Comparison of ENCODE assay signal across 1 cellular context in genomic region chr17:66207936-66208335, GRCh38.
TF ChIP-seq lines count a peak whose summit lies in the region.

No MANE protein-coding gene starts in this region.

TF ChIP-seq in HepG2, 621 proteins besides CTCF, POLR2A, EP300 and RAD21 (continued from another document):
- TF ChIP-seq ZBTB49 (CRISPR knock-in tag; IDR thresholded peaks at IDR 0.05; ENCODE audit: borderline replicate concordance) (no peak), ZNF446 (CRISPR knock-in tag; IDR thresholded peaks at IDR 0.05) (no peak), SOX13 (IDR thresholded peaks at IDR 0.05) (no peak), SOX13 (CRISPR knock-in tag; conservative IDR thresholded peaks at IDR 0.05 in 1 of 2, IDR thresholded peaks at IDR 0.05 in 1 of 2) (no peak), HNF4G (IDR thresholded peaks at IDR 0.05; ENCODE audit: borderline replicate concordance, low read depth, low read length) (no peak), HNF4G (CRISPR knock-in tag; IDR thresholded peaks at IDR 0.05; ENCODE audit: borderline replicate concordance, low read depth) (no peak), PPARG (CRISPR knock-in tag; conservative IDR thresholded peaks at IDR 0.05) (no peak), NFYC (CRISPR knock-in tag; IDR thresholded peaks at IDR 0.05) (no peak), SNAI1 (CRISPR knock-in tag; IDR thresholded peaks at IDR 0.05; ENCODE audit: borderline replicate concordance) (no peak)
